8 cellular contexts compared by ENCODE assay signal in the genomic region with DNA sequence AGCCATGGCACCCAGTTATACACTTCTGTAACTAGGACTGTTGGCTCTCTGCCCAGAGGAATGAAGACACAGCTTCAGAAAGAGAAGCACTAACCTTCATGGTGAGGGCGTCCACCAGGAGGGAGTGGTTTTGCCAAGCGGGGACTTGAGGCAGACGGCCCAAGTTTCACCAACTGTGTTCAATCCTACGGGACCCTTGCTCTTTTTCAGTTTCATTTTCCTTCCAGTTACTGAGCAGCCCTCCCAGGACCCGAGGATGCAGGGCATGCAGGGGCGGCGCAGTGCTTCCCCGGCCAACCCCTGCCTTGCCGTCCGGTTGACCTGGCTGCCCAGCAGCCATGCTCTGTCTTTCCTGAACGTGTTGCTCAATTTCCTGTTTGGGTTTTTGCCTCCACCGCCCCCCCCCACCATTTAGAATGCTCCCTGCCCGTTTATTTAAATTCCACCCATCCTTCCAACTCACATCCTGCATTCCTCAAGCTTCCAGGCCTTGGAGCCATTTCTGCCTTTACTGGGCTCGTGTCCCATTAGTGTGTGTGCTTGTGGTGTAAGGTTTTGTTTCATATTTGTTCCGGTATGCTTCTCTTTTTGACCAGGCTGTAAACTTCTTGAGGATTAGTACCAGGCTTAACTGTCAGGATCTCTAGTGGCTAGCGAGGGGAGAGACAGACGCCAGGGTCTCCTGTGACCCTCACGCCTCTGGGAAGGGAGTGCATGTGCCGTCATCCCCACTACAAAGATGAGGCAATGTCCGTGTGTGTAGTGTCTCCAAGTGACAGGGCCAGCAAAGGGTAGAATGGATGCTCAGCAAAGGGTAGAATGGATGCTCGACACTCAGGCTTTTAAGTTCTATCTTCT. TPM values are rescaled to one million over a fixed set of nuclear protein-coding genes. Genes with fewer than 3 reads are reported as not detected.
DNase-seq lines count a peak whose midpoint lies in the region; ATAC-seq and TF ChIP-seq lines count a peak whose summit lies in the region.

No MANE protein-coding gene starts in this region.

- no peak for TF ChIP-seq POLR2A in spleen (IDR thresholded peaks at IDR 0.05)

- H3K4me3 Mint-ChIP-seq in immature natural killer cell (peak overlapping the region; percentile 24 to 82 (median 74)), glutamatergic neuron (ENCODE audit: unreplicated experiment) (no peak overlapping the region)

- peak; percentile 65 for DNase-seq in H7
- peak; percentile 94 for DNase-seq in astrocyte of the hippocampus (ENCODE audit: low read depth, low spot score)
- peak in 2 of 3 donors; percentile 2 to 4 for DNase-seq in immature natural killer cell
- DNase-seq in spleen: peak; percentile 84
- DNase-seq in glutamatergic neuron: no peak
- no peak for DNase-seq in WERI-Rb-1
- no peak for DNase-seq in activated CD4-positive, alpha-beta T cell treated with anti-CD3 and anti-CD28 coated beads for 1 hour

- H3K9me3 Mint-ChIP-seq in immature natural killer cell (no peaks in the 10 kb centered on the region), glutamatergic neuron (ENCODE audit: unreplicated experiment) (peaks cover 4% of the 10 kb centered on the region)

- no peaks in the 10 kb centered on the region for H3K36me3 ChIP-seq in H7 (replicated peaks; ENCODE audit: control insufficient read depth, insufficient read depth, low read length)
- no peaks in the 10 kb centered on the region for H3K36me3 ChIP-seq in spleen
- no peaks in the 10 kb centered on the region for H3K36me3 ChIP-seq in WERI-Rb-1

- no peak for ATAC-seq in GM18867 (IDR thresholded peaks at IDR 0.05; ENCODE audit: unreplicated experiment)

- peak overlapping the region in 7 of 8 donors; percentile 73 to 89 (median 85) for H3K27ac ChIP-seq in spleen
- H3K27ac ChIP-seq in WERI-Rb-1: no peak overlapping the region

- H3K36me3 Mint-ChIP-seq in immature natural killer cell (no peaks in the 10 kb centered on the region), glutamatergic neuron (ENCODE audit: unreplicated experiment) (no peaks in the 10 kb centered on the region)

- no peak overlapping the region for H3K4me3 ChIP-seq in H7 (ENCODE audit: insufficient read depth, low read depth, low read length)
- peak overlapping the region in 6 of 8 donors; percentile 8 to 57 (median 28) for H3K4me3 ChIP-seq in spleen
- no peak overlapping the region for H3K4me3 ChIP-seq in WERI-Rb-1 (ENCODE audit: low read depth, low read length)

- H3K4me1 ChIP-seq in spleen: peaks cover 35 to 85% (median 74%) of the 10 kb centered on the region in 6 donors

- H3K27ac Mint-ChIP-seq in immature natural killer cell (peak overlapping the region in 2 of 6 donors; percentile 53 to 74), glutamatergic neuron (ENCODE audit: unreplicated experiment) (no peak overlapping the region)

- WGBS in spleen, 5 donors: 19 to 40% (median 29%) methylated on average over 21 of the region's 21 CpGs

- H3K27me3 Mint-ChIP-seq in immature natural killer cell (ENCODE audit: low read depth in 3 of 3) (peaks cover 2 to 6% (median 3%) of the 10 kb centered on the region in 3 donors), glutamatergic neuron (ENCODE audit: unreplicated experiment) (no peaks in the 10 kb centered on the region)

- H3K27me3 ChIP-seq in H7 (ENCODE audit: control insufficient read depth, insufficient read depth, low read length) (no peaks in the 10 kb centered on the region), spleen (replicated peaks in 1 of 7) (no peaks in the 10 kb centered on the region), WERI-Rb-1 (ENCODE audit: insufficient read depth, low read depth, severe bottlenecking) (no peaks in the 10 kb centered on the region)

- intact Hi-C loops in spleen (cut with DNase I; ENCODE audit: low total_unique reads): no loop called here

- H3K9me3 ChIP-seq in spleen: no peaks in the 10 kb centered on the region
- no peaks in the 10 kb centered on the region for H3K9me3 ChIP-seq in WERI-Rb-1 (ENCODE audit: severe bottlenecking)

- H3K4me1 Mint-ChIP-seq in immature natural killer cell (peaks cover 14 to 15% of the 10 kb centered on the region in 2 donors), glutamatergic neuron (ENCODE audit: low read depth, unreplicated experiment) (peaks cover 11% of the 10 kb centered on the region)

- peak in 1 of 11 experiments; percentile 8 for TF ChIP-seq CTCF in spleen (IDR thresholded peaks at IDR 0.05 in 8 of 11, conservative IDR thresholded peaks at IDR 0.05 in 3 of 11)
- no peak for TF ChIP-seq CTCF in glutamatergic neuron (IDR thresholded peaks at IDR 0.05; ENCODE audit: partially characterized antibody, unreplicated experiment)
- no peak for TF ChIP-seq CTCF in WERI-Rb-1 (IDR thresholded peaks at IDR 0.05; ENCODE audit: low read depth, low read length)

RNA-seq across cellular contexts. Expression of gene IL15RA, which starts 31.6 kb away (rescaled TPM):
- 1.1 and 2.0 TPM in 2 replicates for total RNA-seq in H7 (2014; rRNA removed; shearing (Covaris generic))
- polyA plus RNA-seq in immature natural killer cell (10 to 100 TPM in 2 of 3 donors, 1 to 10 TPM in 1; 7.4 to 22.6 (median 14.4) TPM), spleen (10 to 100 TPM in 2 of 3 donors, 1 to 10 TPM in 1; 9.9 to 13.8 (median 11.1) TPM)
- total RNA-seq in spleen (10 to 100 TPM; 18.7 to 37.4 (median 28.6) TPM), glutamatergic neuron (ENCODE audit: unreplicated experiment) (not detected)

RNA-seq across cellular contexts. Expression of gene FBH1, which starts 55.7 kb away (rescaled TPM):
- 72.1 and 78.0 TPM in 2 replicates for total RNA-seq in H7 (2014; rRNA removed; shearing (Covaris generic))
- polyA plus RNA-seq in immature natural killer cell (10 to 100 TPM; 32.6 to 60.6 (median 46.8) TPM), spleen (10 to 100 TPM; 33.4 to 47.8 (median 40.9) TPM)
- total RNA-seq in spleen (100 to 1,000 TPM; 101 to 118 (median 111) TPM), glutamatergic neuron (ENCODE audit: unreplicated experiment) (65.0 TPM)

RNA-seq across cellular contexts. Expression of gene ANKRD16, which starts 56.1 kb away (rescaled TPM):
- 11.1 and 13.2 TPM in 2 replicates for total RNA-seq in H7 (2014; rRNA removed; shearing (Covaris generic))
- polyA plus RNA-seq in immature natural killer cell (1 to 10 TPM; 3.2 to 5.0 (median 3.2) TPM), spleen (1 to 10 TPM; 2.7 to 5.1 (median 4.3) TPM)
- total RNA-seq in spleen (10 to 100 TPM in 1 of 7 donors, 1 to 10 TPM in 6; 5.8 to 10.5 (median 6.8) TPM), glutamatergic neuron (ENCODE audit: unreplicated experiment) (7.5 TPM)

Comparison
In these comparisons a context has a peak if more than half of its experiments do, and no peak if none do; other contexts are left out.
1. DNase-seq: peak in H7 (single experiment), astrocyte of the hippocampus (single experiment), immature natural killer cell (2 of 3) and spleen (single experiment); none in glutamatergic neuron (single experiment), WERI-Rb-1 (single experiment) and activated CD4-positive, alpha-beta T cell treated with anti-CD3 and anti-CD28 coated beads for 1 hour (single experiment).
2. H3K4me3 ChIP-seq: peak in spleen (6 of 8); none in H7 (single experiment) and WERI-Rb-1 (single experiment).